In genomic region chr2:73931531-73932500, GRCh38 we compare ENCODE assay signal across 10 cellular contexts. TPM values are rescaled to one million over a fixed set of nuclear protein-coding genes. Genes with fewer than 3 reads are reported as not detected.
DNase-seq lines count a peak whose midpoint lies in the region; ATAC-seq lines count a peak whose summit lies in the region.
"Had no signal": no experiment of that assay in that cellular context is flagged by ENCODE, and none has a peak within 500 bp of the region (broad histone marks: within the 10 kb centered on the region; RNA-seq: fewer than 3 reads in every experiment).

No MANE protein-coding gene starts in this region.

- no peaks in the 10 kb centered on the region for H3K9me3 Mint-ChIP-seq in activated naive CD4-positive, alpha-beta T cell treated with anti-CD3 and anti-CD28 coated beads, Interleukin-2, amount 50 U/mL, for 72 hours
- H3K9me3 Mint-ChIP-seq in naive B cell = peaks cover 0 to 2% (median 0%) of the 10 kb centered on the region in 7 donors

- peaks cover 20 to 24% of the 10 kb centered on the region in 2 donors for H3K36me3 Mint-ChIP-seq in activated naive CD4-positive, alpha-beta T cell treated with anti-CD3 and anti-CD28 coated beads, Interleukin-2, amount 50 U/mL, for 72 hours
- peaks cover 14 to 16% of the 10 kb centered on the region in 2 donors for H3K36me3 Mint-ChIP-seq in naive B cell

- no peak overlapping the region for H3K27ac ChIP-seq in substantia nigra (ENCODE audit: low read depth, low read length, poor library complexity, severe bottlenecking)
- H3K27ac ChIP-seq: neutrophil had no signal

- ATAC-seq in activated naive CD4-positive, alpha-beta T cell treated with anti-CD3 and anti-CD28 coated beads, Interleukin-2, amount 50 U/mL, for 72 hours = peak; percentile 98 to 99
- ATAC-seq in naive B cell (ENCODE audit: low read depth in 2 of 2) (no peak), GM18502 (IDR thresholded peaks at IDR 0.05; ENCODE audit: poor library complexity, unreplicated experiment) (no peak)

- peaks cover 51 to 73% (median 64%) of the 10 kb centered on the region in 3 donors for H3K4me1 Mint-ChIP-seq in naive B cell

- H3K4me3 Mint-ChIP-seq in naive B cell = no peak overlapping the region

- no peaks in the 10 kb centered on the region for H3K27me3 Mint-ChIP-seq in naive B cell

- peak; percentile 51 for DNase-seq in A172 (ENCODE audit: low spot score)
- peak; percentile 69 for DNase-seq in M059J (ENCODE audit: low read depth)
- peak; percentile 56 to 65 for DNase-seq in activated naive CD4-positive, alpha-beta T cell treated with anti-CD3 and anti-CD28 coated beads, Interleukin-2, amount 50 U/mL, for 72 hours (ENCODE audit: low spot score in 2 of 2)
- DNase-seq in naive B cell = no peak
- no peak for DNase-seq in substantia nigra (lab: John Stamatoyannopoulos, UW)
- DNase-seq in SIG-M5 treated with dmso at 0.1 percent for 504 hours (lab: John Stamatoyannopoulos, UW; ENCODE audit: unreplicated experiment) = no peak
- DNase-seq in cerebellum (ENCODE audit: low spot score) = no peak

- H3K27ac Mint-ChIP-seq in activated naive CD4-positive, alpha-beta T cell treated with anti-CD3 and anti-CD28 coated beads, Interleukin-2, amount 50 U/mL, for 72 hours = peak overlapping the region; percentile 51 to 81
- H3K27ac Mint-ChIP-seq in naive B cell = peak overlapping the region; percentile 37 to 98 (median 78)

RNA-seq across cellular contexts. Expression of gene DGUOK, which starts 5.1 kb away (rescaled TPM):
- 111 and 127 TPM in 2 replicates for total RNA-seq in A172 (2014; rRNA removed; shearing (Covaris generic))
- 105 and 108 TPM in 2 replicates for total RNA-seq in M059J (2014; rRNA removed; shearing (Covaris generic))
- total RNA-seq in activated naive CD4-positive, alpha-beta T cell treated with anti-CD3 and anti-CD28 coated beads, Interleukin-2, amount 50 U/mL, for 72 hours = 10 to 100 TPM; 75.5 to 89.1 TPM
- polyA plus RNA-seq in naive B cell (ENCODE audit: low read depth in 6 of 6) = 100 to 1,000 TPM; 192 to 245 (median 213) TPM
- total RNA-seq in cerebellum = 39.7 TPM

RNA-seq across cellular contexts. Expression of gene ACTG2, which starts 39.0 kb away (rescaled TPM):
- total RNA-seq in A172 (2014; rRNA removed; shearing (Covaris generic)) = not detected in 2 replicates
- 0.89 and 2.5 TPM in 2 replicates for total RNA-seq in M059J (2014; rRNA removed; shearing (Covaris generic))
- under 1 TPM in 1 of 2 donors, not detected in 1; 0.27 TPM for total RNA-seq in activated naive CD4-positive, alpha-beta T cell treated with anti-CD3 and anti-CD28 coated beads, Interleukin-2, amount 50 U/mL, for 72 hours
- not detected for polyA plus RNA-seq in naive B cell (ENCODE audit: low read depth in 6 of 6)
- 1.1 TPM for total RNA-seq in cerebellum
- total RNA-seq: epithelial cell of proximal tubule had no signal

RNA-seq across cellular contexts. Expression of gene TET3, which starts 52.9 kb away (rescaled TPM):
- total RNA-seq in A172 (2014; rRNA removed; shearing (Covaris generic)) = 6.5 and 9.9 TPM in 2 replicates
- total RNA-seq in M059J (2014; rRNA removed; shearing (Covaris generic)) = 2.3 and 4.4 TPM in 2 replicates
- total RNA-seq in activated naive CD4-positive, alpha-beta T cell treated with anti-CD3 and anti-CD28 coated beads, Interleukin-2, amount 50 U/mL, for 72 hours = 10 to 100 TPM; 15.9 to 24.7 TPM
- 1 to 10 TPM in 1 of 6 donors, under 1 TPM in 5; 0.03 to 1.2 (median 0.53) TPM for polyA plus RNA-seq in naive B cell (ENCODE audit: low read depth in 6 of 6)
- total RNA-seq in cerebellum = 22.0 TPM

Comparison
In these comparisons a context has a peak if more than half of its experiments do, and no peak if none do; other contexts are left out.
1. DNase-seq: peak in A172 (single experiment), M059J (single experiment) and activated naive CD4-positive, alpha-beta T cell treated with anti-CD3 and anti-CD28 coated beads, Interleukin-2, amount 50 U/mL, for 72 hours (2 of 2); none in naive B cell (single experiment), substantia nigra (0 of 49), SIG-M5 treated with dmso at 0.1 percent for 504 hours (single experiment) and cerebellum (single experiment).
2. ATAC-seq: peak in activated naive CD4-positive, alpha-beta T cell treated with anti-CD3 and anti-CD28 coated beads, Interleukin-2, amount 50 U/mL, for 72 hours (2 of 2); none in naive B cell (0 of 2) and GM18502 (single experiment).